18 cellular contexts compared by ENCODE assay signal in the genomic region with DNA sequence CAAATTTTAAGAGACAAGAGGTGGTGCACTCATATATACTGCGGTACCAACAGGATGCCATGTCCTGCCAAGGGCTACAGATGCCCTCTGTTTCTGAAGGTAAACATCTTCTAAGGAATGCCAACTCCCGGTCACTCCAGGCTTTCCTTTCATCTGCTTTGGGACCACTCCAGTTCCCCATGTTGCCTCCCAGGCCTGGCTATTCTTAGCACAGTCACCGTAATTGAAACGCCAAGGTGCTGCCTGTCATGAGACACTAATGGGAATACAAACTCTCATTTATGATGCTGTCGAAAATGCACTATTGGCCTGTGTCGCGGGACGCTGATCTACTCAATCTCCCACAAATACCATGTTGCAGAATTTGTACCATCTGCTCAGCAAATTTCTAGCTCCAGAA.
DNase-seq lines count a peak whose midpoint lies in the region; ATAC-seq, FAIRE-seq and TF ChIP-seq lines count a peak whose summit lies in the region.
"Had no signal": no experiment of that assay in that cellular context is flagged by ENCODE, and none has a peak within 500 bp of the region (broad histone marks: within the 10 kb centered on the region; RNA-seq: fewer than 3 reads in every experiment).

No MANE protein-coding gene starts in this region.

- H3K4me1 ChIP-seq in heart right ventricle (peaks cover 23 to 90% (median 73%) of the 10 kb centered on the region in 9 donors), psoas muscle (peaks cover 24% of the 10 kb centered on the region)

- no peaks in the 10 kb centered on the region for H3K27me3 ChIP-seq in heart right ventricle
- no peaks in the 10 kb centered on the region for H3K27me3 ChIP-seq in psoas muscle (ENCODE audit: insufficient read depth in 3 of 3, low read length in 2 of 3)

- intact Hi-C loops in heart right ventricle (cut with DNase I) (loop anchor here in 2 of 10 donors (5.0 to 10.0 kb wide), 2 partner anchors 59 to 76 kb away; no protein-coding TSS in a partner anchor), psoas muscle (cut with DNase I) (no loop called here), posterior vena cava (cut with DNase I) (no loop called here)

- H3K9me3 ChIP-seq in heart right ventricle (peaks cover 0 to 5% (median 0%) of the 10 kb centered on the region in 11 donors), psoas muscle (no peaks in the 10 kb centered on the region)

- 36 to 58% methylated on average over 8 of the region's 8 CpGs for WGBS in heart right ventricle, 2 donors
- 27 to 41% (median 34%) methylated on average over 8 of the region's 8 CpGs for WGBS in psoas muscle, 3 donors

- ATAC-seq in heart right ventricle: peak; percentile 26 to 81 (median 74)
- ATAC-seq in psoas muscle: peak; percentile 74 to 92 (median 82)
- ATAC-seq: GM23338, PC-3 had no signal

- H3K36me3 ChIP-seq in heart right ventricle (peaks cover 0 to 74% (median 16%) of the 10 kb centered on the region in 9 donors), psoas muscle (ENCODE audit: insufficient read depth in 1 of 2, low read depth in 1 of 2) (peaks cover 5 to 6% of the 10 kb centered on the region in 2 donors)

- peak overlapping the region in 9 of 10 donors; percentile 22 to 86 (median 64) for H3K27ac ChIP-seq in heart right ventricle
- peak overlapping the region; percentile 5 for H3K27ac ChIP-seq in psoas muscle
- H3K27ac ChIP-seq: SK-N-MC had no signal

- TF ChIP-seq CTCF in heart right ventricle (IDR thresholded peaks at IDR 0.05): no peak
- no peak for TF ChIP-seq CTCF in psoas muscle (IDR thresholded peaks at IDR 0.05)

- peak; percentile 42 for DNase-seq in NCI-H2227 (lab: John Stamatoyannopoulos, UW; ENCODE audit: unreplicated experiment)
- DNase-seq in cerebellum (ENCODE audit: low spot score): peak; percentile 81
- DNase-seq in heart right ventricle: peak in 1 of 2 donors; percentile 48
- DNase-seq in psoas muscle: peak in 1 of 2 donors; percentile 43
- no peak for DNase-seq in NK-92 treated with Interleukin-12 subunit alpha and Interleukin-12 subunit beta, amount 100 ng/mL, for 24 hours (lab: John Stamatoyannopoulos, UW)
- DNase-seq in posterior vena cava (ENCODE audit: low spot score): no peak
- no peak for DNase-seq in NCI-H1930 (lab: John Stamatoyannopoulos, UW)
- DNase-seq in H54 (ENCODE audit: insufficient read length, low spot score): no peak
- DNase-seq: AML-193, HFFc6, Karpas-422, NCI-H2081, NCI-H526 treated with DMSO at 0.1 percent for 48 hours, PC-3 had no signal

- no peak for TF ChIP-seq POLR2A in H54 (IDR thresholded peaks at IDR 0.05; ENCODE audit: low read depth, low read length)

- H3K4me3 ChIP-seq in heart right ventricle (no peak overlapping the region), psoas muscle (no peak overlapping the region)
- H3K4me3 ChIP-seq: GM23338, SK-N-MC had no signal

- FAIRE-seq in H54 (lab: Jason Lieb, UNC): no peak
- FAIRE-seq: G401.6, GM12892 had no signal

Comparison
In these comparisons a context has a peak if more than half of its experiments do, and no peak if none do; other contexts are left out.
1. DNase-seq: peak in NCI-H2227 (single experiment) and cerebellum (single experiment); none in NK-92 treated with Interleukin-12 subunit alpha and Interleukin-12 subunit beta, amount 100 ng/mL, for 24 hours (single experiment), posterior vena cava (single experiment), NCI-H1930 (0 of 2) and H54 (single experiment).